8 cellular contexts compared by ENCODE assay signal in genomic region chr6:15628499-15629131, GRCh38. TPM values are rescaled to one million over a fixed set of nuclear protein-coding genes. Genes with fewer than 3 reads are reported as not detected.
DNase-seq lines count a peak whose midpoint lies in the region; ATAC-seq and TF ChIP-seq lines count a peak whose summit lies in the region.

No MANE protein-coding gene starts in this region.

- CTCF ChIA-PET in activated CD8-positive, alpha-beta memory T cell treated with anti-CD3 and anti-CD28 coated beads, Interleukin-2, amount 10 ng/mL, durations not matched to agents 7 days and 5 days (lab: Charles Lee), result no interaction called here

- H3K4me3 Mint-ChIP-seq in activated CD8-positive, alpha-beta memory T cell treated with anti-CD3 and anti-CD28 coated beads, Interleukin-2, amount 10 ng/mL, durations not matched to agents 7 days and 5 days, result peak overlapping the region; percentile 19
- H3K4me3 Mint-ChIP-seq in immature natural killer cell, result peak overlapping the region; percentile 73 to 89 (median 74)
- peak overlapping the region; percentile 32 for H3K4me3 Mint-ChIP-seq in stimulated activated naive CD8-positive, alpha-beta T cell treated with anti-CD3 and anti-CD28 coated beads, Interleukin-15, Interleukin-2, amounts not matched to agents 100 ng/mL and 50 ng/mL, for 24 hours

- DNase-seq in activated CD4-positive, CD25-positive, alpha-beta regulatory T cell treated with anti-CD3 and anti-CD28 coated beads, Interleukin-2, amount 50 U/mL, for 16 hours (ENCODE audit: low read depth, low spot score), result peak; percentile 7
- no peak for DNase-seq in activated CD4-positive, CD25-positive, alpha-beta regulatory T cell treated with anti-CD3 and anti-CD28 coated beads, Interleukin-2, amount 50 U/mL, for 72 hours
- DNase-seq in activated CD8-positive, alpha-beta memory T cell treated with anti-CD3 and anti-CD28 coated beads, Interleukin-2, amount 10 ng/mL, durations not matched to agents 7 days and 5 days, result peak; percentile 77
- DNase-seq in immature natural killer cell, result peak; percentile 71 to 74 (median 73)
- DNase-seq in putamen (ENCODE audit: low spot score), result no peak

- no peak for TF ChIP-seq POLR2A in GM18505 (IDR thresholded peaks at IDR 0.05; ENCODE audit: borderline replicate concordance, extremely low read depth, insufficient read depth, insufficient read length)

- H3K4me1 Mint-ChIP-seq in activated CD8-positive, alpha-beta memory T cell treated with anti-CD3 and anti-CD28 coated beads, Interleukin-2, amount 10 ng/mL, durations not matched to agents 7 days and 5 days, result peaks cover 20% of the 10 kb centered on the region
- peaks cover 60 to 82% of the 10 kb centered on the region in 2 donors for H3K4me1 Mint-ChIP-seq in immature natural killer cell
- peaks cover 46% of the 10 kb centered on the region for H3K4me1 Mint-ChIP-seq in stimulated activated naive CD8-positive, alpha-beta T cell treated with anti-CD3 and anti-CD28 coated beads, Interleukin-15, Interleukin-2, amounts not matched to agents 100 ng/mL and 50 ng/mL, for 24 hours (ENCODE audit: low read depth)

- ATAC-seq in activated CD8-positive, alpha-beta memory T cell treated with anti-CD3 and anti-CD28 coated beads, Interleukin-2, amount 10 ng/mL, durations not matched to agents 7 days and 5 days, result peak; percentile 83
- ATAC-seq in GM18505 (IDR thresholded peaks at IDR 0.05; ENCODE audit: unreplicated experiment) (no peak), GM21723 (IDR thresholded peaks at IDR 0.05; ENCODE audit: unreplicated experiment) (no peak)

- H3K9me3 Mint-ChIP-seq in activated CD8-positive, alpha-beta memory T cell treated with anti-CD3 and anti-CD28 coated beads, Interleukin-2, amount 10 ng/mL, durations not matched to agents 7 days and 5 days (ENCODE audit: low read depth), result no peaks in the 10 kb centered on the region
- no peaks in the 10 kb centered on the region for H3K9me3 Mint-ChIP-seq in immature natural killer cell
- H3K9me3 Mint-ChIP-seq in stimulated activated naive CD8-positive, alpha-beta T cell treated with anti-CD3 and anti-CD28 coated beads, Interleukin-15, Interleukin-2, amounts not matched to agents 100 ng/mL and 50 ng/mL, for 24 hours, result no peaks in the 10 kb centered on the region

- H3K27ac Mint-ChIP-seq in activated CD8-positive, alpha-beta memory T cell treated with anti-CD3 and anti-CD28 coated beads, Interleukin-2, amount 10 ng/mL, durations not matched to agents 7 days and 5 days, result peak overlapping the region; percentile 45
- H3K27ac Mint-ChIP-seq in immature natural killer cell, result peak overlapping the region; percentile 14 to 95 (median 81)
- H3K27ac Mint-ChIP-seq in stimulated activated naive CD8-positive, alpha-beta T cell treated with anti-CD3 and anti-CD28 coated beads, Interleukin-15, Interleukin-2, amounts not matched to agents 100 ng/mL and 50 ng/mL, for 24 hours, result peak overlapping the region; percentile 31

- H3K27me3 Mint-ChIP-seq in activated CD8-positive, alpha-beta memory T cell treated with anti-CD3 and anti-CD28 coated beads, Interleukin-2, amount 10 ng/mL, durations not matched to agents 7 days and 5 days, result peaks cover 3% of the 10 kb centered on the region
- H3K27me3 Mint-ChIP-seq in immature natural killer cell (ENCODE audit: low read depth in 3 of 3), result peaks cover 0 to 3% (median 3%) of the 10 kb centered on the region in 3 donors
- H3K27me3 Mint-ChIP-seq in stimulated activated naive CD8-positive, alpha-beta T cell treated with anti-CD3 and anti-CD28 coated beads, Interleukin-15, Interleukin-2, amounts not matched to agents 100 ng/mL and 50 ng/mL, for 24 hours, result peaks cover 4% of the 10 kb centered on the region

- peaks cover 15% of the 10 kb centered on the region for H3K36me3 Mint-ChIP-seq in activated CD8-positive, alpha-beta memory T cell treated with anti-CD3 and anti-CD28 coated beads, Interleukin-2, amount 10 ng/mL, durations not matched to agents 7 days and 5 days
- peaks cover 0 to 18% (median 13%) of the 10 kb centered on the region in 3 donors for H3K36me3 Mint-ChIP-seq in immature natural killer cell
- peaks cover 27% of the 10 kb centered on the region for H3K36me3 Mint-ChIP-seq in stimulated activated naive CD8-positive, alpha-beta T cell treated with anti-CD3 and anti-CD28 coated beads, Interleukin-15, Interleukin-2, amounts not matched to agents 100 ng/mL and 50 ng/mL, for 24 hours (ENCODE audit: low read depth)

RNA-seq across cellular contexts. Expression of gene DTNBP1, which starts 34.2 kb away (rescaled TPM):
- total RNA-seq in activated CD8-positive, alpha-beta memory T cell treated with anti-CD3 and anti-CD28 coated beads, Interleukin-2, amount 10 ng/mL, durations not matched to agents 7 days and 5 days, result 10 to 100 TPM; 15.3 to 18.5 TPM
- 100 to 1,000 TPM in 1 of 3 donors, 10 to 100 TPM in 2; 60.3 to 109 (median 86.4) TPM for polyA plus RNA-seq in immature natural killer cell

Comparison
In these comparisons a context has a peak if more than half of its experiments do, and no peak if none do; other contexts are left out.
1. DNase-seq: peak in activated CD4-positive, CD25-positive, alpha-beta regulatory T cell treated with anti-CD3 and anti-CD28 coated beads, Interleukin-2, amount 50 U/mL, for 16 hours (single experiment), activated CD8-positive, alpha-beta memory T cell treated with anti-CD3 and anti-CD28 coated beads, Interleukin-2, amount 10 ng/mL, durations not matched to agents 7 days and 5 days (single experiment) and immature natural killer cell (3 of 3); none in activated CD4-positive, CD25-positive, alpha-beta regulatory T cell treated with anti-CD3 and anti-CD28 coated beads, Interleukin-2, amount 50 U/mL, for 72 hours (single experiment) and putamen (single experiment).
2. H3K27ac Mint-ChIP-seq: peak in every context shown above with its lines; median percentile 81 in immature natural killer cell; 45 in activated CD8-positive, alpha-beta memory T cell treated with anti-CD3 and anti-CD28 coated beads, Interleukin-2, amount 10 ng/mL, durations not matched to agents 7 days and 5 days; 31 in stimulated activated naive CD8-positive, alpha-beta T cell treated with anti-CD3 and anti-CD28 coated beads, Interleukin-15, Interleukin-2, amounts not matched to agents 100 ng/mL and 50 ng/mL, for 24 hours.
3. H3K4me3 Mint-ChIP-seq: peak in every context shown above with its lines; median percentile 74 in immature natural killer cell; 32 in stimulated activated naive CD8-positive, alpha-beta T cell treated with anti-CD3 and anti-CD28 coated beads, Interleukin-15, Interleukin-2, amounts not matched to agents 100 ng/mL and 50 ng/mL, for 24 hours; 19 in activated CD8-positive, alpha-beta memory T cell treated with anti-CD3 and anti-CD28 coated beads, Interleukin-2, amount 10 ng/mL, durations not matched to agents 7 days and 5 days.